Comparison of ENCODE assay signal across 10 cellular contexts in the genomic region with DNA sequence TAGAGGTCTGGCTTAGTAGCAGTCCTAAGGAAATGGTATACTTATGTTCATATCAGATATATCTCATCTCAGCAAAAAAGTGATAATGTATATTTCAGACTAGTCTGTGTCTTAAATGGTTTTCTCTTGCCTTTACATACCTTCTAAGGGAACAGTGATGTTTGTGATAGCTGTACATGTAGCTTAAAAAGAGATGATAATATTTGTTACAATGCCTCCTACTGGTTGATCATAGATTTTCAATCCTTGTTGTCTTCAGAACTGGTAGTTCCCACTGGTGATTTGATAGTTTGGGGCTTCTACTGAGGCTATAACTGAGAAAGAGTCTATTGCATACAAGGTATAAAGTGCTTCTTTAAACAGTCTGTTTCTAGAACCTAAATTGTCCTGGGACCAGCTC.
DNase-seq lines count a peak whose midpoint lies in the region; ATAC-seq and TF ChIP-seq lines count a peak whose summit lies in the region.
"Had no signal": no experiment of that assay in that cellular context is flagged by ENCODE, and none has a peak within 500 bp of the region (broad histone marks: within the 10 kb centered on the region; RNA-seq: fewer than 3 reads in every experiment).

No MANE protein-coding gene starts in this region.

- H4K20me1 ChIP-seq in KMS-11 (ENCODE audit: insufficient read depth): no peaks in the 10 kb centered on the region

- no peak overlapping the region for H2BK15ac ChIP-seq in mesendoderm (replicated peaks; ENCODE audit: low read depth)

- CTCF ChIA-PET in T-cell (lab: Charles Lee): interaction anchor here (0.5 to 4.1 kb wide), 8 partner anchors 8 to 177 kb away, joined by 3 to 19 read pairs (median 3); no protein-coding TSS in a partner anchor

- H3K4me3 Mint-ChIP-seq in T-cell: no peak overlapping the region

- no peak overlapping the region for H3K27ac Mint-ChIP-seq in T-cell

- no peak overlapping the region for H3K27ac ChIP-seq in KMS-11
- H3K27ac ChIP-seq in mesendoderm (ENCODE audit: low read depth, low read length): no peak overlapping the region
- H3K27ac ChIP-seq: ascending aorta had no signal

- no peak overlapping the region for H3K23ac ChIP-seq in mesendoderm (ENCODE audit: low read length)

- no peak overlapping the region for H2AK5ac ChIP-seq in mesendoderm (ENCODE audit: low read length)

- H3K9ac ChIP-seq in KMS-11: no peak overlapping the region
- no peak overlapping the region for H3K9ac ChIP-seq in adipocyte (ENCODE audit: low read length)
- no peak overlapping the region for H3K9ac ChIP-seq in mesendoderm (ENCODE audit: low read length)

- no peak overlapping the region for H2BK5ac ChIP-seq in mesendoderm (ENCODE audit: low read length)

- H3K9me3 Mint-ChIP-seq in T-cell: no peaks in the 10 kb centered on the region

- no peaks in the 10 kb centered on the region for H3K9me3 ChIP-seq in adipocyte (ENCODE audit: control insufficient read depth, low read length)
- H3K9me3 ChIP-seq: ascending aorta had no signal

- H3K36me3 ChIP-seq in KMS-11 (ENCODE audit: insufficient read depth): no peaks in the 10 kb centered on the region
- no peaks in the 10 kb centered on the region for H3K36me3 ChIP-seq in adipocyte (ENCODE audit: control insufficient read depth, insufficient read depth, low read length, severe bottlenecking)
- no peaks in the 10 kb centered on the region for H3K36me3 ChIP-seq in mesendoderm (ENCODE audit: control insufficient read depth, insufficient read depth, low read length)
- H3K36me3 ChIP-seq: ascending aorta had no signal

- no peaks in the 10 kb centered on the region for H3K27me3 ChIP-seq in KMS-11 (ENCODE audit: insufficient read depth, low read depth)
- no peaks in the 10 kb centered on the region for H3K27me3 ChIP-seq in adipocyte (replicated peaks; ENCODE audit: control insufficient read depth, insufficient read depth, low read length)
- no peaks in the 10 kb centered on the region for H3K27me3 ChIP-seq in mesendoderm (ENCODE audit: insufficient read depth, low read length, poor library complexity)
- H3K27me3 ChIP-seq: ascending aorta had no signal

- no peak for ATAC-seq in T-cell (replicated peaks in 1 of 4)
- no peak for ATAC-seq in GM18873 (IDR thresholded peaks at IDR 0.05; ENCODE audit: low FRiP score, unreplicated experiment)

- H3K18ac ChIP-seq in mesendoderm (ENCODE audit: low read length): no peak overlapping the region

- no peaks in the 10 kb centered on the region for H3K79me1 ChIP-seq in mesendoderm (ENCODE audit: low read length)

- no peak overlapping the region for H4K8ac ChIP-seq in mesendoderm (ENCODE audit: low read depth, low read length)

- H3K4me1 ChIP-seq in KMS-11 (ENCODE audit: low read depth, poor library complexity, severe bottlenecking) (no peaks in the 10 kb centered on the region), adipocyte (ENCODE audit: control insufficient read depth, insufficient read depth, low read length) (peaks cover 3% of the 10 kb centered on the region), mesendoderm (ENCODE audit: control insufficient read depth, low read depth, low read length) (peaks cover 1% of the 10 kb centered on the region)
- H3K4me1 ChIP-seq: ascending aorta had no signal

- no peak overlapping the region for H3K4me2 ChIP-seq in KMS-11
- H3K4me2 ChIP-seq in mesendoderm (ENCODE audit: low read length): no peak overlapping the region

- no peaks in the 10 kb centered on the region for H3K79me2 ChIP-seq in KMS-11 (ENCODE audit: insufficient read depth, low read depth)
- no peaks in the 10 kb centered on the region for H3K79me2 ChIP-seq in mesendoderm (ENCODE audit: control insufficient read depth, insufficient read depth, low read length)

- H2AFZ ChIP-seq in KMS-11 (ENCODE audit: low read depth): no peak overlapping the region

- no peaks in the 10 kb centered on the region for H3K27me3 Mint-ChIP-seq in T-cell

- H3K4me3 ChIP-seq in KMS-11 (IDR thresholded peaks at IDR 0.05; ENCODE audit: insufficient read depth, low read depth, low read length) (no peak overlapping the region), adipocyte (ENCODE audit: low read length) (no peak overlapping the region), mesendoderm (ENCODE audit: low read length) (no peak overlapping the region)
- H3K4me3 ChIP-seq: ascending aorta had no signal

- POLR2A ChIA-PET in T-cell (lab: Charles Lee): interaction anchor here in 1 of 2 donors (0.6 kb wide), 1 partner anchor 1887 kb away, joined by 3 read pairs; no protein-coding TSS in a partner anchor

- H3K36me3 Mint-ChIP-seq in T-cell: peaks cover 2% of the 10 kb centered on the region

- TF ChIP-seq CTCF in KMS-11 (conservative IDR thresholded peaks at IDR 0.05; ENCODE audit: low read depth, low read length): peak; percentile 58

- H3K4me1 Mint-ChIP-seq in T-cell: peaks cover 2 to 15% (median 3%) of the 10 kb centered on the region in 3 donors

- peak; percentile 37 for DNase-seq in DMS 273 (lab: John Stamatoyannopoulos, UW; ENCODE audit: unreplicated experiment)
- DNase-seq in DMS 273 treated with DMSO at 0.1 percent for 48 hours (lab: John Stamatoyannopoulos, UW): no peak
- peak; percentile 23 for DNase-seq in adipocyte (ENCODE audit: low read depth)
- peak; percentile 14 for DNase-seq in mesendoderm
- no peak for DNase-seq in T-cell
- no peak for DNase-seq in GDM1 (lab: John Stamatoyannopoulos, UW)
- DNase-seq: 8988T had no signal

- no peak overlapping the region for H4K5ac ChIP-seq in mesendoderm (ENCODE audit: low read length)

- no peak overlapping the region for H3K4ac ChIP-seq in mesendoderm (ENCODE audit: low read depth, low read length)

- H2BK120ac ChIP-seq in mesendoderm (ENCODE audit: low read depth, low read length): no peak overlapping the region

- H3K56ac ChIP-seq in mesendoderm (ENCODE audit: low read length): no peak overlapping the region

Comparison
In these comparisons a context has a peak if more than half of its experiments do, and no peak if none do; other contexts are left out.
1. DNase-seq: peak in DMS 273 (single experiment), adipocyte (single experiment) and mesendoderm (single experiment); none in DMS 273 treated with DMSO at 0.1 percent for 48 hours (single experiment), T-cell (0 of 34) and GDM1 (single experiment).